ENCODE assay signal across 1 cellular context in genomic region chrX:150212672-150213480, GRCh38.
TF ChIP-seq lines count a peak whose summit lies in the region.

No MANE protein-coding gene starts in this region.

TF ChIP-seq in GM23338, 12 proteins besides CTCF, POLR2A, EP300 and RAD21 (continued from another document):
- TF ChIP-seq ZNF462 (CRISPR knock-in tag; IDR thresholded peaks at IDR 0.05) (no peak), EZH2 (IDR thresholded peaks at IDR 0.05; ENCODE audit: low read depth, unreplicated experiment) (no peak), ETS1 (IDR thresholded peaks at IDR 0.05) (no peak), REST (IDR thresholded peaks at IDR 0.05; ENCODE audit: unreplicated experiment) (no peak), CREB1 (CRISPR knock-in tag; IDR thresholded peaks at IDR 0.05; ENCODE audit: low read depth) (no peak), NANOG (IDR thresholded peaks at IDR 0.05; ENCODE audit: borderline replicate concordance) (no peak), EZH2phosphoT487 (IDR thresholded peaks at IDR 0.05; ENCODE audit: unreplicated experiment) (no peak)
TF ChIP-seq in GM23338: peak in this region for 0.
